ENCODE assay signal across 8 cellular contexts in the genomic region with DNA sequence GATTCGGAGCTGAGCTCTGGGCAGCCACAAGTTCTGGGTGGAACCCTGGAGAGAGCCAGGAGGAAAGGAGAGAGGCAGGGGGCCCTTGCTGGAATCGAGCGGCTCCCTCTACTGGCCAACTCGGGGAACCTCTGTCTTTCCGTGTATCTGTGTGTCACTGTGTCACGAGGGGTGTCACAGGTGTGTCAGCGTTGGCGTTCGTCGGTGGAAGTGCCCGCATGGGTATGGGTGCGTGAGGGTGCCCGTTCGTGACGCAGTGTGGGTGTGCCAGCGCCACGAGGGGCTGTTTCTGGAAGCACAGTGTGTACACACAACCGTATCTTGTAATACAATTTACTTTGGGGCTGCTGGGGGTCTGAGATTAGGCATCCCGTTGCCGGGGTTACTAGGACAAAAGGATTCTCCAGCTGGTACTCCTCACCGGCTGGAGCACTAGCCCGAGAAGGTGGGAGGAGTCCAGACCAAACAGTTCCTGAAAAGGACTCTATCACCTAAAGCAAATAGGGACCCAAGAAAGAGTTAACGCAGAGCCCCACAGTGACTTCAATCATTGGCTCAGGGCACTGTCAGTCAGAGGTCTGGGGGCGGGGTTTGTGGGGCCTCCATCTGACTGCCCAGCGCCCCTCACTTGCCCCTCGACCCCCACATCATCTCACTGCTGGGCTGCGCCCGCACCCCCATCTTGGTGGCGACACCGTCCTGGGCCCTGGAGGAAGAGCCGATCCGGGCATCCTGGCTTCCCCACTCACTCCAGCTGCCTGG. TPM values are rescaled to one million over a fixed set of nuclear protein-coding genes. Genes with fewer than 3 reads are reported as not detected.
DNase-seq lines count a peak whose midpoint lies in the region; ATAC-seq, FAIRE-seq and TF ChIP-seq lines count a peak whose summit lies in the region.

No MANE protein-coding gene starts in this region.

- peak overlapping the region; percentile 86 to 98 (median 95) for H3K4me3 Mint-ChIP-seq in naive thymus-derived CD4-positive, alpha-beta T cell

- POLR2A ChIA-PET in naive thymus-derived CD4-positive, alpha-beta T cell (lab: Charles Lee) = interaction anchor here (0.6 to 5.0 kb wide), 8 partner anchors 12 to 243 kb away, joined by 3 to 76 read pairs (median 4); partner anchors contain the start of genes DDX6 and UPK2

- peak overlapping the region; percentile 81 for H3K4me3 ChIP-seq in naive thymus-derived CD4-positive, alpha-beta T cell (ENCODE audit: low read length)

- peak overlapping the region; percentile 93 to 100 (median 99) for H3K27ac Mint-ChIP-seq in naive thymus-derived CD4-positive, alpha-beta T cell

- ATAC-seq in naive thymus-derived CD4-positive, alpha-beta T cell = peak; percentile 79

- CTCF ChIA-PET in naive thymus-derived CD4-positive, alpha-beta T cell (lab: Charles Lee) = interaction anchor here (0.6 to 1.5 kb wide), 4 partner anchors 17 to 476 kb away, joined by 3 read pairs; no protein-coding TSS in a partner anchor

- DNase-seq in DMS53 (lab: John Stamatoyannopoulos, UW) (peak; percentile 98), GOT3 (lab: John Stamatoyannopoulos, UW) (peak; percentile 53), RCC 7860 (ENCODE audit: low spot score) (peak; percentile 87), activated T-helper 1 cell treated with Interleukin-2 at 50 U/mL for 16 hours (ENCODE audit: low read depth) (peak; percentile 85), fibroblast of gingiva (ENCODE audit: low read depth) (peak; percentile 92)
- peak; percentile 89 to 99 (median 97) for DNase-seq in naive thymus-derived CD4-positive, alpha-beta T cell
- peak; percentile 96 to 99 (median 98) for DNase-seq in stimulated activated naive CD4-positive, alpha-beta T cell (lab: John Stamatoyannopoulos, UW)

- intact Hi-C loops in naive thymus-derived CD4-positive, alpha-beta T cell (cut with micrococcal nuclease) = loop anchor here (1.0 to 5.0 kb wide), 19 partner anchors 14 to 706 kb away; partner anchors contain the start of genes DDX6 (in 2 of the 2), KMT2A (in 2 of the 2), RPS25 (in 2 of the 2) and TRAPPC4 (in 2 of the 2)

- H3K4me1 ChIP-seq in naive thymus-derived CD4-positive, alpha-beta T cell (ENCODE audit: control insufficient read depth in 2 of 2, insufficient read depth in 2 of 2, low read length in 2 of 2) = peaks cover 25 to 34% of the 10 kb centered on the region in 2 donors

- H3K4me1 Mint-ChIP-seq in naive thymus-derived CD4-positive, alpha-beta T cell = peaks cover 30 to 56% (median 46%) of the 10 kb centered on the region in 7 donors

- peaks cover 0 to 23% (median 0%) of the 10 kb centered on the region in 3 experiments for H3K36me3 ChIP-seq in naive thymus-derived CD4-positive, alpha-beta T cell (ENCODE audit: control insufficient read depth in 2 of 3, insufficient read depth in 3 of 3, low read length in 3 of 3)

- TF ChIP-seq CTCF in LNCAP (IDR thresholded peaks at IDR 0.05) = peak; percentile 94

- peak; percentile 75 for FAIRE-seq in RCC 7860 (lab: Jason Lieb, UNC)

- no peaks in the 10 kb centered on the region for H3K9me3 ChIP-seq in naive thymus-derived CD4-positive, alpha-beta T cell (ENCODE audit: control insufficient read depth in 2 of 3, low read length in 3 of 3)

- peaks cover 0 to 2% (median 0%) of the 10 kb centered on the region in 5 donors for H3K27me3 Mint-ChIP-seq in naive thymus-derived CD4-positive, alpha-beta T cell

- H3K36me3 Mint-ChIP-seq in naive thymus-derived CD4-positive, alpha-beta T cell = peaks cover 0 to 17% (median 9%) of the 10 kb centered on the region in 5 donors

- no peaks in the 10 kb centered on the region for H3K27me3 ChIP-seq in naive thymus-derived CD4-positive, alpha-beta T cell (ENCODE audit: control insufficient read depth in 2 of 2, insufficient read depth in 2 of 2, low read length in 2 of 2)

- H3K9me3 Mint-ChIP-seq in naive thymus-derived CD4-positive, alpha-beta T cell = peaks cover 0 to 7% (median 0%) of the 10 kb centered on the region in 11 donors

- peak overlapping the region; percentile 96 for H3K27ac ChIP-seq in naive thymus-derived CD4-positive, alpha-beta T cell (ENCODE audit: low read depth, low read length)

RNA-seq across cellular contexts. Expression of gene BCL9L, which starts 2.6 kb away (rescaled TPM):
- total RNA-seq in naive thymus-derived CD4-positive, alpha-beta T cell = 100 to 1,000 TPM in 4 of 5 experiments, 10 to 100 TPM in 1; 67.8 to 269 (median 266) TPM
- polyA plus RNA-seq in naive thymus-derived CD4-positive, alpha-beta T cell = 1 to 10 TPM; 6.7 to 7.2 TPM

RNA-seq across cellular contexts. Expression of gene UPK2, which starts 27.8 kb away (rescaled TPM):
- under 1 TPM in 1 of 5 experiments, not detected in 4; 0.24 TPM for total RNA-seq in naive thymus-derived CD4-positive, alpha-beta T cell
- under 1 TPM in 1 of 2 donors, not detected in 1; 0.51 TPM for polyA plus RNA-seq in naive thymus-derived CD4-positive, alpha-beta T cell

RNA-seq across cellular contexts. Expression of gene FOXR1, which starts 43.3 kb away (rescaled TPM):
- total RNA-seq in naive thymus-derived CD4-positive, alpha-beta T cell = not detected
- not detected for polyA plus RNA-seq in naive thymus-derived CD4-positive, alpha-beta T cell

RNA-seq across cellular contexts. Expression of gene CXCR5, which starts 44.6 kb away (rescaled TPM):
- total RNA-seq in naive thymus-derived CD4-positive, alpha-beta T cell = 1 to 10 TPM in 4 of 5 experiments, under 1 TPM in 1; 0.41 to 2.9 (median 2.1) TPM
- polyA plus RNA-seq in naive thymus-derived CD4-positive, alpha-beta T cell = 1 to 10 TPM in 1 of 2 donors, under 1 TPM in 1; 0.60 to 1.1 TPM

Comparison
In these comparisons a context has a peak if more than half of its experiments do, and no peak if none do; other contexts are left out.
1. Peak in every context shown above with its lines: DNase-seq, ATAC-seq, H3K4me3 ChIP-seq and H3K27ac ChIP-seq.